21 cellular contexts compared by ENCODE assay signal in genomic region chr10:81136261-81136660, GRCh38.
DNase-seq lines count a peak whose midpoint lies in the region; ATAC-seq lines count a peak whose summit lies in the region.
"Had no signal": no experiment of that assay in that cellular context is flagged by ENCODE, and none has a peak within 500 bp of the region (broad histone marks: within the 10 kb centered on the region; RNA-seq: fewer than 3 reads in every experiment).

No MANE protein-coding gene starts in this region.

- no peaks in the 10 kb centered on the region for H3K79me1 ChIP-seq in trophoblast cell (ENCODE audit: low read length)

- no CpG with 5 or more reads among the region's 2 CpGs for WGBS in trophoblast cell (ENCODE audit: extremely low coverage, insufficient coverage, insufficient read length)

- POLR2A ChIA-PET in activated CD4-positive, alpha-beta memory T cell treated with anti-CD3 and anti-CD28 coated beads for 36 hours (lab: Charles Lee) = no interaction called here

- ATAC-seq in GM18868 (IDR thresholded peaks at IDR 0.05; ENCODE audit: unreplicated experiment) = peak; percentile 24
- ATAC-seq in GM21423 (IDR thresholded peaks at IDR 0.05; ENCODE audit: unreplicated experiment) = peak; percentile 32
- ATAC-seq in HG02973 (IDR thresholded peaks at IDR 0.05; ENCODE audit: unreplicated experiment) = peak; percentile 46
- peak; percentile 12 for ATAC-seq in HG03558 (IDR thresholded peaks at IDR 0.05; ENCODE audit: extremely low read depth, unreplicated experiment)
- ATAC-seq: activated naive CD4-positive, alpha-beta T cell treated with anti-CD3 and anti-CD28 coated beads, Interleukin-2, amount 50 U/mL, for 72 hours; gastrocnemius medialis; GM23338 had no signal

- DNase-seq in activated CD4-positive, alpha-beta T cell treated with anti-CD3 and anti-CD28 coated beads for 48 hours = no peak
- DNase-seq in cerebellar cortex (ENCODE audit: low spot score) (no peak), trophoblast cell (no peak)
- no peak for DNase-seq in activated CD4-positive, alpha-beta memory T cell treated with anti-CD3 and anti-CD28 coated beads for 36 hours
- DNase-seq: activated CD4-positive, CD25-positive, alpha-beta regulatory T cell treated with anti-CD3 and anti-CD28 coated beads, Interleukin-2, amount 50 U/mL, for 72 hours; activated CD8-positive, alpha-beta memory T cell treated with anti-CD3 and anti-CD28 coated beads for 24 hours; activated T-cell treated with anti-CD3 and anti-CD28 coated beads, Interleukin-2, amount 50 U/mL, for 48 hours; gastrocnemius medialis; kidney glomerular epithelial cell; NCI-H1092 treated with DMSO at 0.1 percent for 48 hours; NCI-H526; stimulated activated CD4-positive, alpha-beta T cell treated with anti-CD3 and anti-CD28 coated beads, Interleukin-2, amount 100 ng/mL, for 24 hours; stimulated activated naive CD4-positive, alpha-beta T cell had no signal

- no peak overlapping the region for H2BK12ac ChIP-seq in trophoblast cell (ENCODE audit: low read length)

- H3K4me3 Mint-ChIP-seq in activated CD4-positive, alpha-beta memory T cell treated with anti-CD3 and anti-CD28 coated beads for 36 hours = no peak overlapping the region
- H3K4me3 Mint-ChIP-seq: central memory CD8-positive, alpha-beta T cell; GM23338 had no signal

- intact Hi-C loops in activated CD4-positive, alpha-beta memory T cell treated with anti-CD3 and anti-CD28 coated beads for 36 hours (cut with micrococcal nuclease) = no loop called here

- CTCF ChIA-PET in activated CD4-positive, alpha-beta memory T cell treated with anti-CD3 and anti-CD28 coated beads for 36 hours (lab: Charles Lee) = no interaction called here

- H4K12ac ChIP-seq in trophoblast cell (ENCODE audit: low read depth, low read length) = no peak overlapping the region

- H2AK5ac ChIP-seq in trophoblast cell (ENCODE audit: low read length) = no peak overlapping the region

- H3K4ac ChIP-seq in trophoblast cell (ENCODE audit: low read depth, low read length) = no peak overlapping the region

- no peaks in the 10 kb centered on the region for H3K9me3 Mint-ChIP-seq in activated CD4-positive, alpha-beta memory T cell treated with anti-CD3 and anti-CD28 coated beads for 36 hours

- no peaks in the 10 kb centered on the region for H3K27me3 Mint-ChIP-seq in activated CD4-positive, alpha-beta memory T cell treated with anti-CD3 and anti-CD28 coated beads for 36 hours
- H3K27me3 Mint-ChIP-seq: central memory CD8-positive, alpha-beta T cell had no signal

- no peak overlapping the region for H3K4me3 ChIP-seq in trophoblast cell (ENCODE audit: low read depth, low read length)
- H3K4me3 ChIP-seq: gastrocnemius medialis, GM23338 had no signal

- H3K4me2 ChIP-seq in trophoblast cell (ENCODE audit: low read length) = no peak overlapping the region
- H3K4me2 ChIP-seq: GM23338 had no signal

- no peak overlapping the region for H4K91ac ChIP-seq in trophoblast cell (ENCODE audit: low read depth, low read length)

- H3K9ac ChIP-seq in trophoblast cell (ENCODE audit: low read length) = no peak overlapping the region

- no peak overlapping the region for H2BK5ac ChIP-seq in trophoblast cell (ENCODE audit: low read depth, low read length, poor library complexity)

- H3K27ac ChIP-seq in trophoblast cell (ENCODE audit: low read depth, low read length) = no peak overlapping the region
- H3K27ac ChIP-seq: C4-2B, gastrocnemius medialis had no signal

- H3K79me2 ChIP-seq in trophoblast cell (ENCODE audit: control insufficient read depth, insufficient read depth, low read length, poor library complexity) = no peaks in the 10 kb centered on the region

- H3K36me3 Mint-ChIP-seq in activated CD4-positive, alpha-beta memory T cell treated with anti-CD3 and anti-CD28 coated beads for 36 hours = no peaks in the 10 kb centered on the region

- H3K14ac ChIP-seq in trophoblast cell (ENCODE audit: low read length) = no peak overlapping the region

- no peak overlapping the region for H3K23ac ChIP-seq in trophoblast cell (ENCODE audit: low read length)

- no peak overlapping the region for H2BK120ac ChIP-seq in trophoblast cell (ENCODE audit: insufficient read depth, low read length, poor library complexity)

- H2AFZ ChIP-seq in trophoblast cell (ENCODE audit: insufficient read depth, low read length, poor library complexity) = no peak overlapping the region
- H2AFZ ChIP-seq: GM23338 had no signal

- H3K27me3 ChIP-seq in trophoblast cell (ENCODE audit: insufficient read depth, low read length) = no peaks in the 10 kb centered on the region
- H3K27me3 ChIP-seq: gastrocnemius medialis had no signal

- peaks cover 3% of the 10 kb centered on the region for H3K9me3 ChIP-seq in trophoblast cell (ENCODE audit: insufficient read depth, low read depth, low read length)
- H3K9me3 ChIP-seq: gastrocnemius medialis had no signal

- H3K27ac Mint-ChIP-seq in activated CD4-positive, alpha-beta memory T cell treated with anti-CD3 and anti-CD28 coated beads for 36 hours = no peak overlapping the region
- H3K27ac Mint-ChIP-seq: activated naive CD4-positive, alpha-beta T cell treated with anti-CD3 and anti-CD28 coated beads, Interleukin-2, amount 50 U/mL, for 72 hours; GM23338 had no signal

- no peak overlapping the region for H3K18ac ChIP-seq in trophoblast cell (ENCODE audit: low read length)

- no peaks in the 10 kb centered on the region for H3K4me1 Mint-ChIP-seq in activated CD4-positive, alpha-beta memory T cell treated with anti-CD3 and anti-CD28 coated beads for 36 hours (ENCODE audit: low read depth)
- H3K4me1 Mint-ChIP-seq: central memory CD8-positive, alpha-beta T cell; GM23338 had no signal

- no peaks in the 10 kb centered on the region for H3K4me1 ChIP-seq in trophoblast cell (ENCODE audit: control insufficient read depth in 1 of 2, insufficient read depth in 2 of 2, low read length in 2 of 2)
- H3K4me1 ChIP-seq: gastrocnemius medialis had no signal

- H3K36me3 ChIP-seq in trophoblast cell (ENCODE audit: control insufficient read depth in 1 of 2, insufficient read depth in 2 of 2, low read length in 2 of 2) = no peaks in the 10 kb centered on the region
- H3K36me3 ChIP-seq: gastrocnemius medialis had no signal

- no peak overlapping the region for H4K8ac ChIP-seq in trophoblast cell (ENCODE audit: low read depth, low read length)
